Comparison of ENCODE assay signal across 12 cellular contexts in the genomic region with DNA sequence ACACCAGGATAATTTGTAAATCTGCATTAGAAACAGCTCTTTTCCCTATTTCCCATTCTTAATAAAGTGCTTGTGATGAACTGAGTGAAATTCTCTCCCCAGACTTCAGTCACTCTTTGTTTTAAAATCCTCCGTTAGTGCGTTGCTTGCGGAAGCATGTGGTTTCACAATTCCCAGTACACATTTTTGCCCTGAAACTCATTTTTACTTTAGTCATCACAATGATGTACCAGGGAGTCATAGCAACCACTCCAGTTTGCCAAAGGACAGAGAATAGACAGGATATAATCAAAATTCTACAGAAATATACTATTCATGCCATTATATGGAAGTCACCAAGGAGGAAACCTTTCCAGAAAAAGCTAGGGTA. TPM values are rescaled to one million over a fixed set of nuclear protein-coding genes. Genes with fewer than 3 reads are reported as not detected.
DNase-seq lines count a peak whose midpoint lies in the region; ATAC-seq and TF ChIP-seq lines count a peak whose summit lies in the region.
"Had no signal": no experiment of that assay in that cellular context is flagged by ENCODE, and none has a peak within 500 bp of the region (broad histone marks: within the 10 kb centered on the region; RNA-seq: fewer than 3 reads in every experiment).

No MANE protein-coding gene starts in this region.

- no peak overlapping the region for H3K4me3 Mint-ChIP-seq in T-cell
- H3K4me3 Mint-ChIP-seq in activated CD4-positive, alpha-beta memory T cell treated with anti-CD3 and anti-CD28 coated beads, Interleukin-2, amount 10 ng/mL, durations not matched to agents 7 days and 5 days = no peak overlapping the region
- H3K4me3 Mint-ChIP-seq: activated CD4-positive, alpha-beta T cell treated with anti-CD3 and anti-CD28 coated beads, Interleukin-2, amount 10 ng/mL, durations not matched to agents 7 days and 5 days; CD4-positive, CD25-positive, alpha-beta regulatory T cell had no signal

- H3K4me1 Mint-ChIP-seq in T-cell = no peaks in the 10 kb centered on the region
- H3K4me1 Mint-ChIP-seq in activated CD4-positive, alpha-beta memory T cell treated with anti-CD3 and anti-CD28 coated beads, Interleukin-2, amount 10 ng/mL, durations not matched to agents 7 days and 5 days = no peaks in the 10 kb centered on the region
- H3K4me1 Mint-ChIP-seq: activated CD4-positive, alpha-beta T cell treated with anti-CD3 and anti-CD28 coated beads, Interleukin-2, amount 10 ng/mL, durations not matched to agents 7 days and 5 days; CD4-positive, CD25-positive, alpha-beta regulatory T cell had no signal

- peaks cover 14% of the 10 kb centered on the region for H3K4me1 ChIP-seq in adipocyte (ENCODE audit: control insufficient read depth, insufficient read depth, low read length)
- peaks cover 25% of the 10 kb centered on the region for H3K4me1 ChIP-seq in osteoblast (ENCODE audit: insufficient read depth, low read length)

- peaks cover 10% of the 10 kb centered on the region for H3K36me3 Mint-ChIP-seq in T-cell
- no peaks in the 10 kb centered on the region for H3K36me3 Mint-ChIP-seq in activated CD4-positive, alpha-beta memory T cell treated with anti-CD3 and anti-CD28 coated beads, Interleukin-2, amount 10 ng/mL, durations not matched to agents 7 days and 5 days (ENCODE audit: low read depth)
- H3K36me3 Mint-ChIP-seq: CD4-positive, CD25-positive, alpha-beta regulatory T cell had no signal

- H3K27ac ChIP-seq in osteoblast (ENCODE audit: low read depth, low read length) = peak overlapping the region; percentile 98

- no peaks in the 10 kb centered on the region for H3K36me3 ChIP-seq in BJ (ENCODE audit: control insufficient read depth, insufficient read depth, low read length)
- no peaks in the 10 kb centered on the region for H3K36me3 ChIP-seq in adipocyte (ENCODE audit: control insufficient read depth, insufficient read depth, low read length, severe bottlenecking)
- no peaks in the 10 kb centered on the region for H3K36me3 ChIP-seq in osteoblast (ENCODE audit: insufficient read depth, low read length)

- no peaks in the 10 kb centered on the region for H3K79me2 ChIP-seq in osteoblast (ENCODE audit: insufficient read depth, low read length)

- peaks cover 28 to 39% of the 10 kb centered on the region in 2 donors for H3K27me3 Mint-ChIP-seq in T-cell
- peaks cover 41% of the 10 kb centered on the region for H3K27me3 Mint-ChIP-seq in activated CD4-positive, alpha-beta memory T cell treated with anti-CD3 and anti-CD28 coated beads, Interleukin-2, amount 10 ng/mL, durations not matched to agents 7 days and 5 days

- DNase-seq in BJ (ENCODE audit: low read depth) = peak; percentile 70
- peak; percentile 90 for DNase-seq in adipocyte (ENCODE audit: low read depth)
- DNase-seq in fibroblast of villous mesenchyme (ENCODE audit: low read depth) = peak; percentile 89
- DNase-seq in osteoblast (ENCODE audit: insufficient read length, low spot score, missing footprints) = peak; percentile 89
- no peak for DNase-seq in T-cell
- DNase-seq in H4 (ENCODE audit: low spot score) = no peak
- no peak for DNase-seq in activated T-cell treated with anti-CD3 and anti-CD28 coated beads, Interleukin-2, amount 50 U/mL, for 48 hours
- DNase-seq in activated CD4-positive, alpha-beta memory T cell treated with anti-CD3 and anti-CD28 coated beads, Interleukin-2, amount 10 ng/mL, durations not matched to agents 7 days and 5 days = no peak
- DNase-seq: activated CD4-positive, alpha-beta T cell treated with anti-CD3 and anti-CD28 coated beads, Interleukin-2, amount 10 ng/mL, durations not matched to agents 7 days and 5 days; CD4-positive, CD25-positive, alpha-beta regulatory T cell; NCI-H1092 treated with DMSO at 0.1 percent for 48 hours had no signal

- CTCF ChIA-PET in BJ (lab: Yijun Ruan, JAX) = interaction anchor here (1.6 kb wide), 1 partner anchor 9 kb away, joined by 4 read pairs; no protein-coding TSS in a partner anchor
- CTCF ChIA-PET in T-cell (lab: Charles Lee) = no interaction called here
- CTCF ChIA-PET in activated CD4-positive, alpha-beta memory T cell treated with anti-CD3 and anti-CD28 coated beads, Interleukin-2, amount 10 ng/mL, durations not matched to agents 7 days and 5 days (lab: Charles Lee) = no interaction called here

- H3K9me3 ChIP-seq in adipocyte (ENCODE audit: control insufficient read depth, low read length) (no peaks in the 10 kb centered on the region), osteoblast (ENCODE audit: low read depth, low read length) (no peaks in the 10 kb centered on the region)

- no peak for ATAC-seq in T-cell (replicated peaks in 1 of 4)
- ATAC-seq: Panc1 had no signal

- H3K9me3 Mint-ChIP-seq in T-cell = peaks cover 11 to 24% (median 15%) of the 10 kb centered on the region in 3 donors
- peaks cover 12% of the 10 kb centered on the region for H3K9me3 Mint-ChIP-seq in activated CD4-positive, alpha-beta memory T cell treated with anti-CD3 and anti-CD28 coated beads, Interleukin-2, amount 10 ng/mL, durations not matched to agents 7 days and 5 days

- TF ChIP-seq CTCF in BJ (IDR thresholded peaks at IDR 0.05; ENCODE audit: insufficient read depth, low read depth, low read length) (no peak), fibroblast of villous mesenchyme (IDR thresholded peaks at IDR 0.05; ENCODE audit: insufficient read depth, low read depth, low read length) (no peak), osteoblast (IDR thresholded peaks at IDR 0.05; ENCODE audit: extremely low read depth, low read depth, low read length) (no peak)

- no peak overlapping the region for H3K27ac Mint-ChIP-seq in T-cell
- H3K27ac Mint-ChIP-seq in activated CD4-positive, alpha-beta memory T cell treated with anti-CD3 and anti-CD28 coated beads, Interleukin-2, amount 10 ng/mL, durations not matched to agents 7 days and 5 days = no peak overlapping the region
- H3K27ac Mint-ChIP-seq: activated CD4-positive, alpha-beta T cell treated with anti-CD3 and anti-CD28 coated beads, Interleukin-2, amount 10 ng/mL, durations not matched to agents 7 days and 5 days; CD4-positive, CD25-positive, alpha-beta regulatory T cell had no signal

- POLR2A ChIA-PET in BJ (lab: Charles Lee) = interaction anchor here (0.7 kb wide), 1 partner anchor 9 kb away, joined by 3 read pairs; no protein-coding TSS in a partner anchor
- POLR2A ChIA-PET in T-cell (lab: Charles Lee) = no interaction called here
- POLR2A ChIA-PET in activated CD4-positive, alpha-beta memory T cell treated with anti-CD3 and anti-CD28 coated beads, Interleukin-2, amount 10 ng/mL, durations not matched to agents 7 days and 5 days (lab: Charles Lee) = no interaction called here

- H3K4me3 ChIP-seq in BJ (ENCODE audit: low read depth, low read length) (no peak overlapping the region), adipocyte (ENCODE audit: low read length) (peak overlapping the region; percentile 40), fibroblast of villous mesenchyme (ENCODE audit: low read depth, low read length) (no peak overlapping the region), osteoblast (ENCODE audit: insufficient read depth, low read length) (peak overlapping the region; percentile 5)

- H3K9ac ChIP-seq in adipocyte (ENCODE audit: low read length) = peak overlapping the region; percentile 49

- H3K4me2 ChIP-seq in osteoblast (ENCODE audit: insufficient read depth, low read length) = peak overlapping the region; percentile 72

- peak overlapping the region; percentile 23 for H2AFZ ChIP-seq in osteoblast (ENCODE audit: low read length)

- H4K20me1 ChIP-seq in osteoblast (ENCODE audit: insufficient read depth, low read length) = no peaks in the 10 kb centered on the region

- H3K27me3 ChIP-seq in BJ (ENCODE audit: control insufficient read depth, insufficient read depth, low read length) = no peaks in the 10 kb centered on the region
- no peaks in the 10 kb centered on the region for H3K27me3 ChIP-seq in adipocyte (replicated peaks; ENCODE audit: control insufficient read depth, insufficient read depth, low read length)
- H3K27me3 ChIP-seq in osteoblast (ENCODE audit: insufficient read depth, low read length) = no peaks in the 10 kb centered on the region

RNA-seq across cellular contexts. Expression of gene GPR135, which starts 57.9 kb away (rescaled TPM):
- polyA plus RNA-seq in BJ (2011; rRNA removed) = 1.3 and 1.6 TPM in 2 replicates
- polyA minus RNA-seq in BJ (2011; rRNA and poly(A)+ RNA removed) = 1.3 and 1.6 TPM in 2 replicates
- total RNA-seq in fibroblast of villous mesenchyme = 3.9 and 6.5 TPM in 2 replicates
- total RNA-seq in osteoblast = 5.1 and 5.3 TPM in 2 replicates
- total RNA-seq in T-cell = 1 to 10 TPM; 1.8 to 2.4 (median 2.1) TPM
- total RNA-seq in H4 (2014; rRNA removed; shearing (Covaris generic)) = 0.70 and 2.1 TPM in 2 replicates
- total RNA-seq in activated CD4-positive, alpha-beta memory T cell treated with anti-CD3 and anti-CD28 coated beads, Interleukin-2, amount 10 ng/mL, durations not matched to agents 7 days and 5 days = 1 to 10 TPM in 1 of 2 experiments, under 1 TPM in 1; 0.95 to 1.0 TPM

Comparison
In these comparisons a context has a peak if more than half of its experiments do, and no peak if none do; other contexts are left out.
1. DNase-seq: peak in BJ (single experiment), adipocyte (single experiment), fibroblast of villous mesenchyme (single experiment) and osteoblast (single experiment); none in T-cell (0 of 34), H4 (single experiment), activated T-cell treated with anti-CD3 and anti-CD28 coated beads, Interleukin-2, amount 50 U/mL, for 48 hours (0 of 2) and activated CD4-positive, alpha-beta memory T cell treated with anti-CD3 and anti-CD28 coated beads, Interleukin-2, amount 10 ng/mL, durations not matched to agents 7 days and 5 days (single experiment).
2. H3K4me3 ChIP-seq: peak in adipocyte (single experiment) and osteoblast (single experiment); none in BJ (single experiment) and fibroblast of villous mesenchyme (single experiment).